ENCODE assay signal across 8 cellular contexts in the genomic region with DNA sequence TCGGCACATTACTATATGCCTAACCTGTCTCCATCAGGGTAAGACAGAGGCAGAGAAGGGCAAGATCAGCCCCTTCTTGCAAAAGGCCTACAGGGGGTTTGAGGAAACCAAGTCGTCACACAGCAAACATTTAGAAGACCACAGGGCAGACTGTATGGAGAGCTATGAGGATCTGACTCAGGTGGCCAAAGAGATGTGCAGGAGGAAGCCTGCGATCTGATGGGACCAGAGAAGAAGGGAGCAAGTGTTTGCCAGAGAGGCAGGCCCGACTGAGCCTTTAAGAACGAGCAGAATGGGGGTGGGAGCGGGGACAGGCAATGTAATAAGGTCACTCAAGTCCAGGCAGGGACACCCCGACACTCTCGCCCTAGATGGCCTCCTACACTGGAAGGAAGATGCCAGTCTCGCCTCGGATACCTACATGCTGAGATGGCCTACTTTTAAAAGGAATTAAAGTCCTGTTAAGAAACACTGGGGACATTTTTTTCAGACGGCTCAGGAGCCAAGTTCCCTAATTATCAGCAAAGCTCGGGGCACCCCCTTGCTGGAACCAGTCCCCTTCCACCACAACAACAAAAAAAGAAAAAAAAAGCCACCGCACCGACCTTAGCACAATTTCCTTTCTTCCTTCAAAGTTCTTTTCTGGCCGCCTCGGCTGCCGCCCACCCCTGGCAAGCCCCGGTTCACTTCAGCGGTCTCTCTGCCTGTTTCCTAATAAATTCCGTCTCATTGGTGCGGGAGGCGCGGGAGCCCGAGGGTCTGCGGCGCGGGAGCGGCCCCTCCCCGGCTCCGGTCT. TPM values are rescaled to one million over a fixed set of nuclear protein-coding genes. Genes with fewer than 3 reads are reported as not detected.
DNase-seq lines count a peak whose midpoint lies in the region; ATAC-seq, FAIRE-seq and TF ChIP-seq lines count a peak whose summit lies in the region.

No MANE protein-coding gene starts in this region.

- DNase-seq in CD1c-positive myeloid dendritic cell (ENCODE audit: extremely low spot score), result peak; percentile 51
- no peak for DNase-seq in GM12878 (ENCODE audit: low read depth, low spot score)
- DNase-seq in memory B cell (ENCODE audit: low spot score in 2 of 2), result peak in 1 of 2 donors; percentile 14
- peak in 1 of 2 donors; percentile 87 for DNase-seq in vagina (ENCODE audit: extremely low spot score in 2 of 2)
- no peak for DNase-seq in HPDE6-E6E7 (ENCODE audit: extremely low spot score)
- DNase-seq in LoVo (ENCODE audit: low spot score), result no peak

- BruUV-seq in GM12878 (replicated peaks; lab: Mats Ljungman, UMichigan), result TSS peak; percentile 57

- CTCF ChIA-PET in GM12878 (lab: Yijun Ruan, JAX), result interaction anchor here (1.4 to 1.6 kb wide), 2 partner anchors 107 to 142 kb away, joined by 3 to 6 read pairs; no protein-coding TSS in a partner anchor

- H3K4me3 Mint-ChIP-seq in IgD-negative memory B cell (peak overlapping the region; percentile 93 to 98 (median 94)), memory B cell (peak overlapping the region; percentile 92)

- peak overlapping the region; percentile 85 for H3K9ac ChIP-seq in GM12878 (ENCODE audit: control insufficient read depth, insufficient read depth, low read length)

- 18% methylated on average over 30 of the region's 30 CpGs for WGBS in GM12878 (ENCODE audit: insufficient coverage, insufficient replicate concordance, low lambda C conversion rate, missing lambda C conversion rate)

- no peaks in the 10 kb centered on the region for H3K4me1 ChIP-seq in GM12878 (ENCODE audit: control insufficient read depth, insufficient read depth, low read length)
- H3K4me1 ChIP-seq in vagina, result peaks cover 35% of the 10 kb centered on the region

- SMC1A ChIA-PET in GM12878 (lab: Charles Lee; ENCODE audit: uncharacterized antibody, unreplicated experiment), result no interaction called here

- peaks cover 16 to 19% (median 18%) of the 10 kb centered on the region in 3 donors for H3K4me1 Mint-ChIP-seq in IgD-negative memory B cell
- peaks cover 22% of the 10 kb centered on the region for H3K4me1 Mint-ChIP-seq in memory B cell

- H3K27ac ChIP-seq in GM12878 (ENCODE audit: control insufficient read depth, insufficient read depth) (peak overlapping the region; percentile 53; the same call in 1 of the 2 replicates), vagina (peak overlapping the region; percentile 94)

- H3K36me3 ChIP-seq in GM12878 (ENCODE audit: control insufficient read depth in 2 of 2, insufficient read depth in 2 of 2, low read length in 1 of 2), result no peaks in the 10 kb centered on the region
- no peaks in the 10 kb centered on the region for H3K36me3 ChIP-seq in vagina

- POLR2A ChIA-PET in GM12878 (lab: Charles Lee), result interaction anchor here (0.9 kb wide), 1 partner anchor 7 kb away, joined by 3 read pairs; no protein-coding TSS in a partner anchor

- H3K27ac Mint-ChIP-seq in IgD-negative memory B cell (peak overlapping the region in 2 of 3 donors; percentile 18 to 92), memory B cell (peak overlapping the region; percentile 45)

- intact Hi-C loops in GM12878 (cut with micrococcal nuclease; ENCODE audit: unreplicated experiment) (loop anchor here (5.0 kb wide), 2 partner anchors 153 to 178 kb away; a partner anchor contains a TSS), vagina (cut with DNase I) (loop anchor here (5.0 kb wide), 1 partner anchor 42 kb away; a partner anchor contains a TSS)

- no peak for TF ChIP-seq POLR2A in GM12878 (IDR thresholded peaks at IDR 0.05; ENCODE audit: low read depth, low read length)
- TF ChIP-seq POLR2A in vagina (IDR thresholded peaks at IDR 0.05), result no peak

- RAD21 ChIA-PET in GM12878 (lab: Charles Lee; ENCODE audit: unreplicated experiment), result no interaction called here

- H3K9me3 Mint-ChIP-seq in IgD-negative memory B cell, result no peaks in the 10 kb centered on the region
- H3K9me3 Mint-ChIP-seq in memory B cell, result no peaks in the 10 kb centered on the region

- no peaks in the 10 kb centered on the region for H4K20me1 ChIP-seq in GM12878 (ENCODE audit: control insufficient read depth, insufficient read depth)

- ATAC-seq in GM12878, result no peak
- ATAC-seq in memory B cell (ENCODE audit: low read depth), result no peak
- no peak for ATAC-seq in HG03108 (IDR thresholded peaks at IDR 0.05; ENCODE audit: unreplicated experiment)

- no peak for FAIRE-seq in GM12878 (lab: Jason Lieb, UNC)

- H3K4me2 ChIP-seq in GM12878 (ENCODE audit: control insufficient read depth, insufficient read depth), result peak overlapping the region; percentile 94

- H3K4me3 ChIP-seq in GM12878 (peak overlapping the region; percentile 77), vagina (peak overlapping the region; percentile 92 to 96)

- TF ChIP-seq EP300 in GM12878 (IDR thresholded peaks at IDR 0.05; ENCODE audit: borderline replicate concordance in 1 of 2, control insufficient read depth in 1 of 2, low read depth in 2 of 2, low read length in 2 of 2), result no peak

- peak overlapping the region; percentile 80 for H2AFZ ChIP-seq in GM12878 (ENCODE audit: control insufficient read depth, low read depth, low read length)

- no peaks in the 10 kb centered on the region for H3K27me3 Mint-ChIP-seq in IgD-negative memory B cell
- H3K27me3 Mint-ChIP-seq in memory B cell, result no peaks in the 10 kb centered on the region

- H3K9me3 ChIP-seq in GM12878 (replicated peaks; ENCODE audit: control insufficient read depth, insufficient read depth, low read length), result no peaks in the 10 kb centered on the region
- no peaks in the 10 kb centered on the region for H3K9me3 ChIP-seq in vagina

- in situ Hi-C loops in GM12878 (cut with MboI), result no loop called here

- H3K27me3 ChIP-seq in GM12878 (replicated peaks in 1 of 2; ENCODE audit: control insufficient read depth in 2 of 2, insufficient read depth in 2 of 2, low read length in 1 of 2) (no peaks in the 10 kb centered on the region; a peak in 1 of 4 replicates), vagina (no peaks in the 10 kb centered on the region)

- TF ChIP-seq CTCF in GM12878 (IDR thresholded peaks at IDR 0.05 in 2 of 3, conservative IDR thresholded peaks at IDR 0.05 in 1 of 3; ENCODE audit: control insufficient read depth in 2 of 3, extremely low read depth in 1 of 3, insufficient read depth in 1 of 3, low read depth in 3 of 3, low read length in 3 of 3) (no peak), vagina (IDR thresholded peaks at IDR 0.05) (no peak)

- peaks cover 2% of the 10 kb centered on the region; the same call in 1 of the 2 replicates for H3K79me2 ChIP-seq in GM12878 (ENCODE audit: control insufficient read depth, insufficient read depth, low read length)

- TF ChIP-seq RAD21 in GM12878 (IDR thresholded peaks at IDR 0.05; ENCODE audit: insufficient read depth, low read depth, low read length), result no peak

- H3K36me3 Mint-ChIP-seq in IgD-negative memory B cell (no peaks in the 10 kb centered on the region), memory B cell (no peaks in the 10 kb centered on the region)

TF ChIP-seq in GM12878, 131 proteins besides CTCF, POLR2A, EP300 and RAD21 (continues in another document):
- TF ChIP-seq, protein P1, sequence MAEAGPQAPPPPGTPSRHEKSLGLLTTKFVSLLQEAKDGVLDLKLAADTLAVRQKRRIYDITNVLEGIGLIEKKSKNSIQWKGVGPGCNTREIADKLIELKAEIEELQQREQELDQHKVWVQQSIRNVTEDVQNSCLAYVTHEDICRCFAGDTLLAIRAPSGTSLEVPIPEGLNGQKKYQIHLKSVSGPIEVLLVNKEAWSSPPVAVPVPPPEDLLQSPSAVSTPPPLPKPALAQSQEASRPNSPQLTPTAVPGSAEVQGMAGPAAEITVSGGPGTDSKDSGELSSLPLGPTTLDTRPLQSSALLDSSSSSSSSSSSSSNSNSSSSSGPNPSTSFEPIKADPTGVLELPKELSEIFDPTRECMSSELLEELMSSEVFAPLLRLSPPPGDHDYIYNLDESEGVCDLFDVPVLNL (IDR thresholded peaks at IDR 0.05; ENCODE audit: low read depth, low read length), result peak; percentile 6; the same call in 1 of the 2 replicates
- TF ChIP-seq RUNX3 (IDR thresholded peaks at IDR 0.05; ENCODE audit: low read length), result 0 out of 2 replicates have a peak, but pooled peaks have one; percentile 4

RNA-seq across cellular contexts. Expression of a gene that starts 1.5 kb away (rescaled TPM):
- polyA plus RNA-seq in IgD-negative memory B cell (2.8 TPM), GM12878 (2011; rRNA removed) (5.8 and 13.4 TPM in 2 replicates), GM12878 (2014; fragmentation: Illumina TruSeq; extraction: Trizol) (11.7 and 15.4 TPM in 2 replicates), GM12878 (2014; fragmentation: Nextera tagmentation; extraction: Ambion mirVana) (1 to 10 TPM; 3.3 to 4.0 TPM), GM12878 (2014; rRNA removed) (10.3 and 10.6 TPM in 2 replicates), GM12878 (2016; fragmentation: Nextera tagmentation; extraction: Ambion mirVana) (10 to 100 TPM; 15.7 to 15.9 TPM)
- 10.4 and 11.9 TPM in 2 replicates for total RNA-seq in GM12878 (2013; cell fraction: nucleolus; rRNA removed)
- total RNA-seq in GM12878 (2014; rRNA removed) (7.4 and 10.7 TPM in 2 replicates), GM12878 (2014; rRNA removed; fragmentation: Illumina TruSeq; extraction: Trizol) (6.4 and 7.4 TPM in 2 replicates), GM12878 (2021) (11.5 and 12.2 TPM in 2 replicates), vagina (9.8 TPM)
- polyA plus RNA-seq in GM12878 (2011; ENCODE audit: low read depth), result 2.0 TPM
- 11.0 and 13.0 TPM in 2 replicates for polyA plus RNA-seq in GM12878 (2011; cell fraction: cytosol; rRNA removed)
- polyA plus RNA-seq in GM12878 (2011; cell fraction: nucleus; rRNA removed), result 26.1 and 28.2 TPM in 2 replicates
- polyA plus RNA-seq in GM12878 (2012), result 3.8 and 4.3 TPM in 2 replicates
- polyA minus RNA-seq in GM12878 (2011; rRNA and poly(A)+ RNA removed), result 8.9 and 12.1 TPM in 2 replicates
- 2.2 and 3.7 TPM in 2 replicates for polyA minus RNA-seq in GM12878 (2011; cell fraction: cytosol; rRNA and poly(A)+ RNA removed)
- 9.7 and 19.6 TPM in 2 replicates for polyA minus RNA-seq in GM12878 (2011; cell fraction: nucleus; rRNA and poly(A)+ RNA removed)

RNA-seq across cellular contexts. Expression of a gene that starts 42.7 kb away (rescaled TPM):
- 4.8 TPM for polyA plus RNA-seq in IgD-negative memory B cell
- 0.06 TPM in 1 of 2 replicates, not detected in the other for total RNA-seq in GM12878 (2013; cell fraction: nucleolus; rRNA removed)
- total RNA-seq in GM12878 (2014; rRNA removed), result not detected in 2 replicates
- total RNA-seq in GM12878 (2014; rRNA removed; fragmentation: Illumina TruSeq; extraction: Trizol), result not detected in 2 replicates
- 0.05 and 0.08 TPM in 2 replicates for total RNA-seq in GM12878 (2021)
- polyA plus RNA-seq in GM12878 (2011; ENCODE audit: low read depth), result 0.05 TPM
- 0.01 and 0.20 TPM in 2 replicates for polyA plus RNA-seq in GM12878 (2011; rRNA removed)
- polyA plus RNA-seq in GM12878 (2011; cell fraction: cytosol; rRNA removed), result 0.02 and 0.07 TPM in 2 replicates
- 0.01 and 0.07 TPM in 2 replicates for polyA plus RNA-seq in GM12878 (2011; cell fraction: nucleus; rRNA removed)
- 0.25 and 0.28 TPM in 2 replicates for polyA plus RNA-seq in GM12878 (2012)
- not detected in 2 replicates for polyA plus RNA-seq in GM12878 (2014; fragmentation: Illumina TruSeq; extraction: Trizol)
- under 1 TPM in 1 of 2 experiments, not detected in 1; 0.07 TPM for polyA plus RNA-seq in GM12878 (2014; fragmentation: Nextera tagmentation; extraction: Ambion mirVana)
- polyA plus RNA-seq in GM12878 (2014; rRNA removed), result 0.03 and 0.08 TPM in 2 replicates
- not detected for polyA plus RNA-seq in GM12878 (2016; fragmentation: Nextera tagmentation; extraction: Ambion mirVana)
- 0.07 TPM in 1 of 2 replicates, not detected in the other for polyA minus RNA-seq in GM12878 (2011; rRNA and poly(A)+ RNA removed)
- polyA minus RNA-seq in GM12878 (2011; cell fraction: cytosol; rRNA and poly(A)+ RNA removed), result 0.42 TPM in 1 of 2 replicates, not detected in the other
- not detected in 2 replicates for polyA minus RNA-seq in GM12878 (2011; cell fraction: nucleus; rRNA and poly(A)+ RNA removed)
- total RNA-seq in vagina, result 33.1 TPM

Comparison
In these comparisons a context has a peak if more than half of its experiments do, and no peak if none do; other contexts are left out.
1. RNA of a gene that starts 42.7 kb away (total RNA-seq): 33.1 TPM in vagina (single experiment); 0.05 to 0.08 TPM in GM12878; every median in the first group is over 10 times any median in the second.